In genomic region chr14:73269729-73270651, GRCh38 we compare ENCODE assay signal across 1 cellular context.
TF ChIP-seq lines count a peak whose summit lies in the region.

No MANE protein-coding gene starts in this region.

TF ChIP-seq in GM12878, 131 proteins besides CTCF, POLR2A, EP300 and RAD21 (continued from another document and continues in another):
- TF ChIP-seq, protein P1, sequence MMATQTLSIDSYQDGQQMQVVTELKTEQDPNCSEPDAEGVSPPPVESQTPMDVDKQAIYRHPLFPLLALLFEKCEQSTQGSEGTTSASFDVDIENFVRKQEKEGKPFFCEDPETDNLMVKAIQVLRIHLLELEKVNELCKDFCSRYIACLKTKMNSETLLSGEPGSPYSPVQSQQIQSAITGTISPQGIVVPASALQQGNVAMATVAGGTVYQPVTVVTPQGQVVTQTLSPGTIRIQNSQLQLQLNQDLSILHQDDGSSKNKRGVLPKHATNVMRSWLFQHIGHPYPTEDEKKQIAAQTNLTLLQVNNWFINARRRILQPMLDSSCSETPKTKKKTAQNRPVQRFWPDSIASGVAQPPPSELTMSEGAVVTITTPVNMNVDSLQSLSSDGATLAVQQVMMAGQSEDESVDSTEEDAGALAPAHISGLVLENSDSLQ (IDR thresholded peaks at IDR 0.05), result no peak
- no peak for TF ChIP-seq RB1 (IDR thresholded peaks at IDR 0.05; ENCODE audit: borderline replicate concordance)
- no peak for TF ChIP-seq PBX3 (IDR thresholded peaks at IDR 0.05; ENCODE audit: insufficient replicate concordance, low read depth, low read length)
- TF ChIP-seq BRCA1 (IDR thresholded peaks at IDR 0.05; ENCODE audit: low read depth, low read length), result no peak
- TF ChIP-seq FOXM1 (IDR thresholded peaks at IDR 0.05; ENCODE audit: low read depth, low read length), result no peak
- TF ChIP-seq RCOR1 (conservative IDR thresholded peaks at IDR 0.05; ENCODE audit: low read depth, low read length), result no peak
- TF ChIP-seq CHD4 (IDR thresholded peaks at IDR 0.05), result no peak
- no peak for TF ChIP-seq MXI1 (IDR thresholded peaks at IDR 0.05; ENCODE audit: low read depth, low read length)
- TF ChIP-seq NBN (IDR thresholded peaks at IDR 0.05), result no peak
- TF ChIP-seq ZNF24 (IDR thresholded peaks at IDR 0.05), result no peak
- no peak for TF ChIP-seq ZBTB11 (CRISPR knock-in tag; IDR thresholded peaks at IDR 0.05)
- TF ChIP-seq IKZF1 (conservative IDR thresholded peaks at IDR 0.05), result peak; percentile 70
- no peak for TF ChIP-seq ZZZ3 (IDR thresholded peaks at IDR 0.05; ENCODE audit: control insufficient read depth, insufficient read length, low read depth)
- no peak for TF ChIP-seq ZSCAN29 (IDR thresholded peaks at IDR 0.05)
- no peak for TF ChIP-seq SREBF1 (IDR thresholded peaks at IDR 0.05; ENCODE audit: low read length)
- TF ChIP-seq ATF2 (IDR thresholded peaks at IDR 0.05; ENCODE audit: low read length), result no peak
- TF ChIP-seq ZNF274 (IDR thresholded peaks at IDR 0.05; ENCODE audit: insufficient read depth, insufficient read length), result no peak
- TF ChIP-seq TBL1XR1 (IDR thresholded peaks at IDR 0.05; ENCODE audit: low read depth, low read length), result no peak
- no peak for TF ChIP-seq SIX5 (IDR thresholded peaks at IDR 0.05; ENCODE audit: low read depth, low read length, severe bottlenecking)
- TF ChIP-seq CREB1 (IDR thresholded peaks at IDR 0.05; ENCODE audit: low read depth), result no peak
- no peak for TF ChIP-seq HDAC6 (IDR thresholded peaks at IDR 0.05; ENCODE audit: unreplicated experiment)
- TF ChIP-seq, protein P2, sequence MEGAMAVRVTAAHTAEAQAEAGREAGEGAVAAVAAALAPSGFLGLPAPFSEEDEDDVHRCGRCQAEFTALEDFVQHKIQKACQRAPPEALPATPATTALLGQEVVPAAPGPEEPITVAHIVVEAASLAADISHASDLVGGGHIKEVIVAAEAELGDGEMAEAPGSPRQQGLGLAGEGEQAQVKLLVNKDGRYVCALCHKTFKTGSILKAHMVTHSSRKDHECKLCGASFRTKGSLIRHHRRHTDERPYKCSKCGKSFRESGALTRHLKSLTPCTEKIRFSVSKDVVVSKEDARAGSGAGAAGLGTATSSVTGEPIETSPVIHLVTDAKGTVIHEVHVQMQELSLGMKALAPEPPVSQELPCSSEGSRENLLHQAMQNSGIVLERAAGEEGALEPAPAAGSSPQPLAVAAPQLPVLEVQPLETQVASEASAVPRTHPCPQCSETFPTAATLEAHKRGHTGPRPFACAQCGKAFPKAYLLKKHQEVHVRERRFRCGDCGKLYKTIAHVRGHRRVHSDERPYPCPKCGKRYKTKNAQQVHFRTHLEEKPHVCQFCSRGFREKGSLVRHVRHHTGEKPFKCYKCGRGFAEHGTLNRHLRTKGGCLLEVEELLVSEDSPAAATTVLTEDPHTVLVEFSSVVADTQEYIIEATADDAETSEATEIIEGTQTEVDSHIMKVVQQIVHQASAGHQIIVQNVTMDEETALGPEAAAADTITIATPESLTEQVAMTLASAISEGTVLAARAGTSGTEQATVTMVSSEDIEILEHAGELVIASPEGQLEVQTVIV (IDR thresholded peaks at IDR 0.05; ENCODE audit: borderline replicate concordance, partially characterized antibody), result no peak
- TF ChIP-seq RELB (IDR thresholded peaks at IDR 0.05; ENCODE audit: low read depth), result no peak
- no peak for TF ChIP-seq SMC3 (IDR thresholded peaks at IDR 0.05; ENCODE audit: borderline replicate concordance, low read length)
- TF ChIP-seq SMARCA5 (IDR thresholded peaks at IDR 0.05), result no peak
- TF ChIP-seq DPF2 (IDR thresholded peaks at IDR 0.05), result peak; percentile 79
- peak; percentile 30 for TF ChIP-seq RELA (IDR thresholded peaks at IDR 0.05; ENCODE audit: borderline replicate concordance, partially characterized antibody)
- no peak for TF ChIP-seq NR2C2 (IDR thresholded peaks at IDR 0.05; ENCODE audit: borderline replicate concordance, control insufficient read depth, insufficient read length, low read depth)
- TF ChIP-seq FOS (IDR thresholded peaks at IDR 0.05; ENCODE audit: borderline replicate concordance, extremely low read depth, insufficient read length), result no peak
- TF ChIP-seq MYB (IDR thresholded peaks at IDR 0.05; ENCODE audit: borderline replicate concordance, low read depth, low read length), result no peak
- TF ChIP-seq MYC (IDR thresholded peaks at IDR 0.05; ENCODE audit: insufficient read depth, insufficient read length, insufficient replicate concordance, low read length, severe bottlenecking), result no peak
- TF ChIP-seq MLLT1 (IDR thresholded peaks at IDR 0.05), result no peak
- TF ChIP-seq HCFC1 (IDR thresholded peaks at IDR 0.05; ENCODE audit: low read length), result 0 out of 2 replicates have a peak, but pooled peaks have one; percentile 11
- peak in 1 of 2 experiments; percentile 36; a peak in 1 of 3 replicates for TF ChIP-seq EGR1 (IDR thresholded peaks at IDR 0.05; ENCODE audit: borderline replicate concordance in 1 of 2, low read depth in 2 of 2, low read length in 2 of 2)
- no peak for TF ChIP-seq ZBTB4 (CRISPR knock-in tag; IDR thresholded peaks at IDR 0.05)
- TF ChIP-seq REST (IDR thresholded peaks at IDR 0.05; ENCODE audit: low read depth, low read length), result no peak
- TF ChIP-seq MEF2A (IDR thresholded peaks at IDR 0.05; ENCODE audit: insufficient read depth, low read depth, low read length), result no peak
- TF ChIP-seq, protein P3, sequence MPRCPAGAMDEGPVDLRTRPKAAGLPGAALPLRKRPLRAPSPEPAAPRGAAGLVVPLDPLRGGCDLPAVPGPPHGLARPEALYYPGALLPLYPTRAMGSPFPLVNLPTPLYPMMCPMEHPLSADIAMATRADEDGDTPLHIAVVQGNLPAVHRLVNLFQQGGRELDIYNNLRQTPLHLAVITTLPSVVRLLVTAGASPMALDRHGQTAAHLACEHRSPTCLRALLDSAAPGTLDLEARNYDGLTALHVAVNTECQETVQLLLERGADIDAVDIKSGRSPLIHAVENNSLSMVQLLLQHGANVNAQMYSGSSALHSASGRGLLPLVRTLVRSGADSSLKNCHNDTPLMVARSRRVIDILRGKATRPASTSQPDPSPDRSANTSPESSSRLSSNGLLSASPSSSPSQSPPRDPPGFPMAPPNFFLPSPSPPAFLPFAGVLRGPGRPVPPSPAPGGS (IDR thresholded peaks at IDR 0.05; ENCODE audit: borderline replicate concordance, insufficient read depth, low read depth, low read length, poor library complexity, severe bottlenecking), result no peak
- peak; percentile 11 for TF ChIP-seq MEF2B (IDR thresholded peaks at IDR 0.05; ENCODE audit: partially characterized antibody, poor library complexity, severe bottlenecking)
